Comparison of ENCODE assay signal across 1 cellular context in the genomic region with DNA sequence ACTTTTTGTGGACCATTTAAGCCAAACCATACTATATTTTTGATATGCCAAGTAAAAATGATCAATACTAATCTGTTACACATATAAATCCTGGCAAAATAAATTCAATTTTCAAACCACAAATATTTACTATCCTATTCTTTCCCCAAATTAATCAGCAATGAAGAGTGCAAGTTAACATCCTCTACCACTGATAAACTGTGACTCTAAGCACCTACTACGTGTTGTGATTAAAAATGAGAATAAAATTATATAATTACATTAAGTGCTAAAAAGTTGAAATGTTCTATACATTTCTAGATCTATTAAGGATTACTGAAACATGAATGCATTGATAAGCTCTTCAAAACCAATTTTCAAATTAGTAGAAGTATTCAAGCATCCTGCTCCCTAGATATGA.
TF ChIP-seq lines count a peak whose summit lies in the region.

No MANE protein-coding gene starts in this region.

TF ChIP-seq in endothelial cell of umbilical vein, 7 proteins besides CTCF, POLR2A, EP300 and RAD21:
- TF ChIP-seq JUN (IDR thresholded peaks at IDR 0.05; ENCODE audit: borderline replicate concordance, insufficient read depth, insufficient read length, low read depth) (no peak), MYC (IDR thresholded peaks at IDR 0.05; ENCODE audit: low read depth, low read length) (no peak), GATA2 (IDR thresholded peaks at IDR 0.05; ENCODE audit: insufficient read depth, insufficient read length, low read depth, low read length) (no peak), POLR2AphosphoS5 (IDR thresholded peaks at IDR 0.05; ENCODE audit: insufficient read depth, low read depth, low read length) (no peak), FOS (IDR thresholded peaks at IDR 0.05; ENCODE audit: borderline replicate concordance, insufficient read depth, low read length) (no peak), EZH2 (IDR thresholded peaks at IDR 0.05; ENCODE audit: borderline replicate concordance, low read depth, low read length, severe bottlenecking) (no peak)
- TF ChIP-seq, protein P1, sequence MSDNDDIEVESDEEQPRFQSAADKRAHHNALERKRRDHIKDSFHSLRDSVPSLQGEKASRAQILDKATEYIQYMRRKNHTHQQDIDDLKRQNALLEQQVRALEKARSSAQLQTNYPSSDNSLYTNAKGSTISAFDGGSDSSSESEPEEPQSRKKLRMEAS (IDR thresholded peaks at IDR 0.05; ENCODE audit: insufficient read depth, insufficient read length), result no peak
